In the genomic region with DNA sequence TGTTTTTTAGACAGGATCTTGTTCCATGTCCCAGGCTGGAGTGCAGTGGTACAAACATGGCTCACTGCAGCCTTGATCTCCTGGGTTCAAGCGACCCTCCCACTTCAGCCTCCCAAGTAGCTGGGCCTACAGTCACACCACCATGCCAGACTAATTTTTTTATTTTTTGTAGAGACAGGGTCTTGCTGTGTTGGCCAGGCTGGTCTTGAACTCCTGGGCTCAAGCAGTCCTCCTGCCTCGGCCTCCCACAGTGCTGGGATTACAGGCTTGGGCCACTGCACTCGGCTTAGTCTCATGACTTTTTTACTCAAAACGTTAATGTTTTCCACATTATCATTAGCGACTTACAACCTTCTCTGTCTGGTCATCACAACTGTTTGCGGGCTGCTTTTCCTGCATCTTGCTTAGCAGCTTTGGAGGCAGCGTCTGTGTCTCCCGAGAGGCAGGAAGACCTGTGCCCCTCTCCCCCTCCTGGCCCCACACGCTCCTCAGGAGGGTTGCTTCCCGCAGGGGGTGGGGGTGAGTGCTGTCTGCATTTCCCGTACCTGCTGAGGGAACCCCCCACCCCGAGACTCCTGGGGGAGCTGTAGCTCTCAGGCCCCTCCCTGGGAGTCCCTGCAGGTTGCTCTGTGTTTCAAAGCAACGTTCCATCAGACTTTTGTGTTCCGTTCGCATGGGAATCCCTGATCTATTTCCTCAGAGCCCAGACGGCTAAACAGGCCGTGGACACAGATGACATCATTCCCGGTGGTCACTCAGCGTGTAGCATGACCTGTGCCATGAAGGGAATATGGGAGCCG, we compare ENCODE assay signal across 1 cellular context.
TF ChIP-seq lines count a peak whose summit lies in the region.

No MANE protein-coding gene starts in this region.

TF ChIP-seq in HepG2, 621 proteins besides CTCF, POLR2A, EP300 and RAD21:
- TF ChIP-seq, protein P1, sequence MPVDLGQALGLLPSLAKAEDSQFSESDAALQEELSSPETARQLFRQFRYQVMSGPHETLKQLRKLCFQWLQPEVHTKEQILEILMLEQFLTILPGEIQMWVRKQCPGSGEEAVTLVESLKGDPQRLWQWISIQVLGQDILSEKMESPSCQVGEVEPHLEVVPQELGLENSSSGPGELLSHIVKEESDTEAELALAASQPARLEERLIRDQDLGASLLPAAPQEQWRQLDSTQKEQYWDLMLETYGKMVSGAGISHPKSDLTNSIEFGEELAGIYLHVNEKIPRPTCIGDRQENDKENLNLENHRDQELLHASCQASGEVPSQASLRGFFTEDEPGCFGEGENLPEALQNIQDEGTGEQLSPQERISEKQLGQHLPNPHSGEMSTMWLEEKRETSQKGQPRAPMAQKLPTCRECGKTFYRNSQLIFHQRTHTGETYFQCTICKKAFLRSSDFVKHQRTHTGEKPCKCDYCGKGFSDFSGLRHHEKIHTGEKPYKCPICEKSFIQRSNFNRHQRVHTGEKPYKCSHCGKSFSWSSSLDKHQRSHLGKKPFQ (CRISPR knock-in tag; IDR thresholded peaks at IDR 0.05; ENCODE audit: insufficient replicate concordance) = no peak
- TF ChIP-seq, protein P2, sequence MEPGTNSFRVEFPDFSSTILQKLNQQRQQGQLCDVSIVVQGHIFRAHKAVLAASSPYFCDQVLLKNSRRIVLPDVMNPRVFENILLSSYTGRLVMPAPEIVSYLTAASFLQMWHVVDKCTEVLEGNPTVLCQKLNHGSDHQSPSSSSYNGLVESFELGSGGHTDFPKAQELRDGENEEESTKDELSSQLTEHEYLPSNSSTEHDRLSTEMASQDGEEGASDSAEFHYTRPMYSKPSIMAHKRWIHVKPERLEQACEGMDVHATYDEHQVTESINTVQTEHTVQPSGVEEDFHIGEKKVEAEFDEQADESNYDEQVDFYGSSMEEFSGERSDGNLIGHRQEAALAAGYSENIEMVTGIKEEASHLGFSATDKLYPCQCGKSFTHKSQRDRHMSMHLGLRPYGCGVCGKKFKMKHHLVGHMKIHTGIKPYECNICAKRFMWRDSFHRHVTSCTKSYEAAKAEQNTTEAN (CRISPR knock-in tag; conservative IDR thresholded peaks at IDR 0.05) = no peak
- TF ChIP-seq, protein P3, sequence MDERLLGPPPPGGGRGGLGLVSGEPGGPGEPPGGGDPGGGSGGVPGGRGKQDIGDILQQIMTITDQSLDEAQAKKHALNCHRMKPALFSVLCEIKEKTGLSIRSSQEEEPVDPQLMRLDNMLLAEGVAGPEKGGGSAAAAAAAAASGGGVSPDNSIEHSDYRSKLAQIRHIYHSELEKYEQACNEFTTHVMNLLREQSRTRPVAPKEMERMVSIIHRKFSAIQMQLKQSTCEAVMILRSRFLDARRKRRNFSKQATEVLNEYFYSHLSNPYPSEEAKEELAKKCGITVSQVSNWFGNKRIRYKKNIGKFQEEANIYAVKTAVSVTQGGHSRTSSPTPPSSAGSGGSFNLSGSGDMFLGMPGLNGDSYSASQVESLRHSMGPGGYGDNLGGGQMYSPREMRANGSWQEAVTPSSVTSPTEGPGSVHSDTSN (CRISPR knock-in tag; IDR thresholded peaks at IDR 0.05) = 0 out of 2 replicates have a peak, but pooled peaks have one; percentile 26
- no peak for TF ChIP-seq GLI4 (CRISPR knock-in tag; IDR thresholded peaks at IDR 0.05; ENCODE audit: borderline replicate concordance)
- no peak for TF ChIP-seq HNRNPL (IDR thresholded peaks at IDR 0.05; ENCODE audit: low read depth, low read length)
- TF ChIP-seq, protein P4, sequence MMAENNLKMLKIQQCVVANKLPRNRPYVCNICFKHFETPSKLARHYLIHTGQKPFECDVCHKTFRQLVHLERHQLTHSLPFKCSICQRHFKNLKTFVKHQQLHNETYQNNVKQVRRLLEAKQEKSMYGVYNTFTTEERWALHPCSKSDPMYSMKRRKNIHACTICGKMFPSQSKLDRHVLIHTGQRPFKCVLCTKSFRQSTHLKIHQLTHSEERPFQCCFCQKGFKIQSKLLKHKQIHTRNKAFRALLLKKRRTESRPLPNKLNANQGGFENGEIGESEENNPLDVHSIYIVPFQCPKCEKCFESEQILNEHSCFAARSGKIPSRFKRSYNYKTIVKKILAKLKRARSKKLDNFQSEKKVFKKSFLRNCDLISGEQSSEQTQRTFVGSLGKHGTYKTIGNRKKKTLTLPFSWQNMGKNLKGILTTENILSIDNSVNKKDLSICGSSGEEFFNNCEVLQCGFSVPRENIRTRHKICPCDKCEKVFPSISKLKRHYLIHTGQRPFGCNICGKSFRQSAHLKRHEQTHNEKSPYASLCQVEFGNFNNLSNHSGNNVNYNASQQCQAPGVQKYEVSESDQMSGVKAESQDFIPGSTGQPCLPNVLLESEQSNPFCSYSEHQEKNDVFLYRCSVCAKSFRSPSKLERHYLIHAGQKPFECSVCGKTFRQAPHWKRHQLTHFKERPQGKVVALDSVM (CRISPR knock-in tag; IDR thresholded peaks at IDR 0.05) = 0 out of 2 replicates have a peak, but pooled peaks have one; percentile 50
- no peak for TF ChIP-seq ZNF484 (CRISPR knock-in tag; IDR thresholded peaks at IDR 0.05; ENCODE audit: borderline replicate concordance, low read depth)
- TF ChIP-seq BORCS8-MEF2B (CRISPR knock-in tag; IDR thresholded peaks at IDR 0.05) = no peak
- no peak for TF ChIP-seq ZNF790 (CRISPR knock-in tag; IDR thresholded peaks at IDR 0.05; ENCODE audit: borderline replicate concordance)
- no peak for TF ChIP-seq SMAD1 (CRISPR knock-in tag; IDR thresholded peaks at IDR 0.05; ENCODE audit: borderline replicate concordance, low read depth)
- TF ChIP-seq AGO1 (IDR thresholded peaks at IDR 0.05; ENCODE audit: low read depth, low read length, poor library complexity, severe bottlenecking) = no peak
- no peak for TF ChIP-seq HNF4A (CRISPR knock-in tag; IDR thresholded peaks at IDR 0.05)
- no peak for TF ChIP-seq EZH2 (conservative IDR thresholded peaks at IDR 0.05; ENCODE audit: low read depth, low read length)
- no peak for TF ChIP-seq NBN (conservative IDR thresholded peaks at IDR 0.05)
- TF ChIP-seq ATF7 (IDR thresholded peaks at IDR 0.05) = 0 out of 2 replicates have a peak, but pooled peaks have one; percentile 39
- TF ChIP-seq ATF7 (CRISPR knock-in tag; IDR thresholded peaks at IDR 0.05) = no peak
- no peak for TF ChIP-seq NR2F6 (IDR thresholded peaks at IDR 0.05)
- TF ChIP-seq NR2F6 (CRISPR knock-in tag; IDR thresholded peaks at IDR 0.05) = no peak
- TF ChIP-seq MBNL3 (CRISPR knock-in tag; conservative IDR thresholded peaks at IDR 0.05) = no peak
- peak; percentile 81 for TF ChIP-seq ZNF121 (CRISPR knock-in tag; IDR thresholded peaks at IDR 0.05)
- TF ChIP-seq, protein P5, sequence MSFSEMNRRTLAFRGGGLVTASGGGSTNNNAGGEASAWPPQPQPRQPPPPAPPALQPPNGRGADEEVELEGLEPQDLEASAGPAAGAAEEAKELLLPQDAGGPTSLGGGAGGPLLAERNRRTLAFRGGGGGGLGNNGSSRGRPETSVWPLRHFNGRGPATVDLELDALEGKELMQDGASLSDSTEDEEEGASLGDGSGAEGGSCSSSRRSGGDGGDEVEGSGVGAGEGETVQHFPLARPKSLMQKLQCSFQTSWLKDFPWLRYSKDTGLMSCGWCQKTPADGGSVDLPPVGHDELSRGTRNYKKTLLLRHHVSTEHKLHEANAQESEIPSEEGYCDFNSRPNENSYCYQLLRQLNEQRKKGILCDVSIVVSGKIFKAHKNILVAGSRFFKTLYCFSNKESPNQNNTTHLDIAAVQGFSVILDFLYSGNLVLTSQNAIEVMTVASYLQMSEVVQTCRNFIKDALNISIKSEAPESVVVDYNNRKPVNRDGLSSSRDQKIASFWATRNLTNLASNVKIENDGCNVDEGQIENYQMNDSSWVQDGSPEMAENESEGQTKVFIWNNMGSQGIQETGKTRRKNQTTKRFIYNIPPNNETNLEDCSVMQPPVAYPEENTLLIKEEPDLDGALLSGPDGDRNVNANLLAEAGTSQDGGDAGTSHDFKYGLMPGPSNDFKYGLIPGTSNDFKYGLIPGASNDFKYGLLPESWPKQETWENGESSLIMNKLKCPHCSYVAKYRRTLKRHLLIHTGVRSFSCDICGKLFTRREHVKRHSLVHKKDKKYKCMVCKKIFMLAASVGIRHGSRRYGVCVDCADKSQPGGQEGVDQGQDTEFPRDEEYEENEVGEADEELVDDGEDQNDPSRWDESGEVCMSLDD (CRISPR knock-in tag; IDR thresholded peaks at IDR 0.05; ENCODE audit: borderline replicate concordance) = no peak
- TF ChIP-seq ZNF577 (CRISPR knock-in tag; IDR thresholded peaks at IDR 0.05; ENCODE audit: borderline replicate concordance, low read depth) = no peak
- no peak for TF ChIP-seq POLR2AphosphoS5 (IDR thresholded peaks at IDR 0.05; ENCODE audit: low read depth, low read length)
- TF ChIP-seq ZBTB38 (CRISPR knock-in tag; IDR thresholded peaks at IDR 0.05) = 0 out of 2 replicates have a peak, but pooled peaks have one; percentile 19
- TF ChIP-seq, protein P6, sequence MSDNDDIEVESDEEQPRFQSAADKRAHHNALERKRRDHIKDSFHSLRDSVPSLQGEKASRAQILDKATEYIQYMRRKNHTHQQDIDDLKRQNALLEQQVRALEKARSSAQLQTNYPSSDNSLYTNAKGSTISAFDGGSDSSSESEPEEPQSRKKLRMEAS (IDR thresholded peaks at IDR 0.05) = no peak
- TF ChIP-seq CREM (IDR thresholded peaks at IDR 0.05) = no peak
- TF ChIP-seq CREM (CRISPR knock-in tag; IDR thresholded peaks at IDR 0.05) = no peak
